In genomic region chr5:159850192-159850573, GRCh38 we compare ENCODE assay signal across 1 cellular context.
TF ChIP-seq lines count a peak whose summit lies in the region.

No MANE protein-coding gene starts in this region.

TF ChIP-seq in SK-N-SH, 30 proteins besides CTCF, POLR2A, EP300 and RAD21 (continued from another document):
- TF ChIP-seq, protein P1, sequence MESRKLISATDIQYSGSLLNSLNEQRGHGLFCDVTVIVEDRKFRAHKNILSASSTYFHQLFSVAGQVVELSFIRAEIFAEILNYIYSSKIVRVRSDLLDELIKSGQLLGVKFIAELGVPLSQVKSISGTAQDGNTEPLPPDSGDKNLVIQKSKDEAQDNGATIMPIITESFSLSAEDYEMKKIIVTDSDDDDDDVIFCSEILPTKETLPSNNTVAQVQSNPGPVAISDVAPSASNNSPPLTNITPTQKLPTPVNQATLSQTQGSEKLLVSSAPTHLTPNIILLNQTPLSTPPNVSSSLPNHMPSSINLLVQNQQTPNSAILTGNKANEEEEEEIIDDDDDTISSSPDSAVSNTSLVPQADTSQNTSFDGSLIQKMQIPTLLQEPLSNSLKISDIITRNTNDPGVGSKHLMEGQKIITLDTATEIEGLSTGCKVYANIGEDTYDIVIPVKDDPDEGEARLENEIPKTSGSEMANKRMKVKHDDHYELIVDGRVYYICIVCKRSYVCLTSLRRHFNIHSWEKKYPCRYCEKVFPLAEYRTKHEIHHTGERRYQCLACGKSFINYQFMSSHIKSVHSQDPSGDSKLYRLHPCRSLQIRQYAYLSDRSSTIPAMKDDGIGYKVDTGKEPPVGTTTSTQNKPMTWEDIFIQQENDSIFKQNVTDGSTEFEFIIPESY (IDR thresholded peaks at IDR 0.05; ENCODE audit: borderline replicate concordance, low read depth) = no peak
- TF ChIP-seq JUND (IDR thresholded peaks at IDR 0.05) = peak; percentile 48
- no peak for TF ChIP-seq GATA2 (CRISPR knock-in tag; IDR thresholded peaks at IDR 0.05)
- no peak for TF ChIP-seq MEF2A (IDR thresholded peaks at IDR 0.05; ENCODE audit: borderline replicate concordance, low read depth)
- TF ChIP-seq, protein P2, sequence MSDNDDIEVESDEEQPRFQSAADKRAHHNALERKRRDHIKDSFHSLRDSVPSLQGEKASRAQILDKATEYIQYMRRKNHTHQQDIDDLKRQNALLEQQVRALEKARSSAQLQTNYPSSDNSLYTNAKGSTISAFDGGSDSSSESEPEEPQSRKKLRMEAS (IDR thresholded peaks at IDR 0.05; ENCODE audit: low read depth) = no peak
- no peak for TF ChIP-seq RFX5 (IDR thresholded peaks at IDR 0.05; ENCODE audit: low read length)
- no peak for TF ChIP-seq TAF1 (IDR thresholded peaks at IDR 0.05; ENCODE audit: borderline replicate concordance, low read depth, low read length)
- TF ChIP-seq IRF3 (IDR thresholded peaks at IDR 0.05; ENCODE audit: low read depth, low read length) = no peak
- TF ChIP-seq, protein P3, sequence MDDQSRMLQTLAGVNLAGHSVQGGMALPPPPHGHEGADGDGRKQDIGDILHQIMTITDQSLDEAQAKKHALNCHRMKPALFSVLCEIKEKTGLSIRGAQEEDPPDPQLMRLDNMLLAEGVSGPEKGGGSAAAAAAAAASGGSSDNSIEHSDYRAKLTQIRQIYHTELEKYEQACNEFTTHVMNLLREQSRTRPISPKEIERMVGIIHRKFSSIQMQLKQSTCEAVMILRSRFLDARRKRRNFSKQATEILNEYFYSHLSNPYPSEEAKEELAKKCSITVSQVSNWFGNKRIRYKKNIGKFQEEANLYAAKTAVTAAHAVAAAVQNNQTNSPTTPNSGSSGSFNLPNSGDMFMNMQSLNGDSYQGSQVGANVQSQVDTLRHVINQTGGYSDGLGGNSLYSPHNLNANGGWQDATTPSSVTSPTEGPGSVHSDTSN (IDR thresholded peaks at IDR 0.05) = peak; percentile 25; the same call in 1 of the 2 replicates
- peak; percentile 73 for TF ChIP-seq TCF12 (IDR thresholded peaks at IDR 0.05)
